In genomic region chr4:139209470-139210063, GRCh38 we compare ENCODE assay signal across 31 cellular contexts. TPM values are rescaled to one million over a fixed set of nuclear protein-coding genes. Genes with fewer than 3 reads are reported as not detected.
A peak's percentile ranks its signal among the peaks of the same experiment; 100 is the strongest.
DNase-seq lines count a peak whose midpoint lies in the region; ATAC-seq and TF ChIP-seq lines count a peak whose summit lies in the region.
"Had no signal": no experiment of that assay in that cellular context is flagged by ENCODE, and none has a peak within 500 bp of the region (broad histone marks: within the 10 kb centered on the region; RNA-seq: fewer than 3 reads in every experiment).

No MANE protein-coding gene starts in this region.

- peak overlapping the region; percentile 69 to 89 (median 82); a peak in 18 of 22 replicates for H3K9ac ChIP-seq in BLaER1 treated with 17β-estradiol and CSF1 and Interleukin-3, amounts not matched to agents 10 nM and 100 nM
- no peak overlapping the region for H3K9ac ChIP-seq in OCI-LY3 (ENCODE audit: low read length)

- H3K27ac ChIP-seq in BLaER1 treated with 17β-estradiol and CSF1 and Interleukin-3, amounts not matched to agents 10 nM and 100 nM = peak overlapping the region; percentile 92 to 100 (median 97)
- no peak overlapping the region for H3K27ac ChIP-seq in OCI-LY3 (ENCODE audit: low read length)
- H3K27ac ChIP-seq in ovary = no peak overlapping the region
- H3K27ac ChIP-seq in WERI-Rb-1 = no peak overlapping the region
- H3K27ac ChIP-seq: dorsolateral prefrontal cortex, esophagus muscularis mucosa, Peyer's patch, thoracic aorta had no signal

- no peak for TF ChIP-seq EP300 in ovary (IDR thresholded peaks at IDR 0.05)

- H4K20me1 ChIP-seq in BLaER1 treated with 17β-estradiol and CSF1 and Interleukin-3, amounts not matched to agents 10 nM and 100 nM = no peaks in the 10 kb centered on the region
- no peaks in the 10 kb centered on the region for H4K20me1 ChIP-seq in OCI-LY3 (ENCODE audit: insufficient read depth, low read length)

- TF ChIP-seq CTCF in OCI-LY3 (IDR thresholded peaks at IDR 0.05; ENCODE audit: low read depth, low read length) = no peak
- TF ChIP-seq CTCF in ovary (IDR thresholded peaks at IDR 0.05) = no peak
- no peak for TF ChIP-seq CTCF in WERI-Rb-1 (IDR thresholded peaks at IDR 0.05; ENCODE audit: low read depth, low read length)

- no peaks in the 10 kb centered on the region for H3K79me2 ChIP-seq in OCI-LY3 (ENCODE audit: low read length)

- no peak overlapping the region for H3K4me3 ChIP-seq in BLaER1 treated with 17β-estradiol and CSF1 and Interleukin-3, amounts not matched to agents 10 nM and 100 nM
- no peak overlapping the region for H3K4me3 ChIP-seq in OCI-LY3 (ENCODE audit: low read length)
- no peak overlapping the region for H3K4me3 ChIP-seq in ovary
- no peak overlapping the region for H3K4me3 ChIP-seq in WERI-Rb-1 (ENCODE audit: low read depth, low read length)
- H3K4me3 ChIP-seq: adrenal gland, dorsolateral prefrontal cortex, esophagus muscularis mucosa, Peyer's patch, thoracic aorta had no signal

- H3K9me3 ChIP-seq in BLaER1 treated with 17β-estradiol and CSF1 and Interleukin-3, amounts not matched to agents 10 nM and 100 nM (replicated peaks in 1 of 11) = peaks cover 0 to 6% (median 0%) of the 10 kb centered on the region in 11 experiments; a peak in 3 of 22 replicates
- H3K9me3 ChIP-seq in OCI-LY3 (ENCODE audit: insufficient read depth, low read length) (no peaks in the 10 kb centered on the region), ovary (no peaks in the 10 kb centered on the region), WERI-Rb-1 (ENCODE audit: severe bottlenecking) (no peaks in the 10 kb centered on the region)
- H3K9me3 ChIP-seq: adrenal gland, esophagus muscularis mucosa, Peyer's patch, thoracic aorta had no signal

- peaks cover 30 to 89% (median 61%) of the 10 kb centered on the region in 10 experiments for H3K4me1 ChIP-seq in BLaER1 treated with 17β-estradiol and CSF1 and Interleukin-3, amounts not matched to agents 10 nM and 100 nM
- H3K4me1 ChIP-seq in OCI-LY3 (ENCODE audit: low read length) (peaks cover 51% of the 10 kb centered on the region), ovary (ENCODE audit: insufficient read depth) (no peaks in the 10 kb centered on the region)
- H3K4me1 ChIP-seq: Peyer's patch had no signal

- peak overlapping the region in 10 of 11 experiments; percentile 47 to 79 (median 68); a peak in 19 of 22 replicates for H3K4me2 ChIP-seq in BLaER1 treated with 17β-estradiol and CSF1 and Interleukin-3, amounts not matched to agents 10 nM and 100 nM
- peak overlapping the region; percentile 3 for H3K4me2 ChIP-seq in OCI-LY3 (ENCODE audit: low read length)

- TF ChIP-seq POLR2A in ovary (IDR thresholded peaks at IDR 0.05) = no peak

- WGBS in ovary, 3 donors = 91 to 96% (median 95%) methylated on average over 3 of the region's 3 CpGs

- H3K27me3 ChIP-seq in BLaER1 treated with 17β-estradiol and CSF1 and Interleukin-3, amounts not matched to agents 10 nM and 100 nM = no peaks in the 10 kb centered on the region
- H3K27me3 ChIP-seq in OCI-LY3 (ENCODE audit: low read depth, low read length) = no peaks in the 10 kb centered on the region
- no peaks in the 10 kb centered on the region for H3K27me3 ChIP-seq in ovary
- no peaks in the 10 kb centered on the region for H3K27me3 ChIP-seq in WERI-Rb-1 (ENCODE audit: insufficient read depth, low read depth, severe bottlenecking)
- H3K27me3 ChIP-seq: adrenal gland, dorsolateral prefrontal cortex, esophagus muscularis mucosa, Peyer's patch had no signal

- H2AFZ ChIP-seq in OCI-LY3 (ENCODE audit: low read depth, low read length) = no peak overlapping the region

- ATAC-seq in GM18909 (IDR thresholded peaks at IDR 0.05; ENCODE audit: poor library complexity, unreplicated experiment) = peak; percentile 57
- peak; percentile 38 for ATAC-seq in HG03097 (IDR thresholded peaks at IDR 0.05; ENCODE audit: low FRiP score, unreplicated experiment)
- no peak for ATAC-seq in GM18873 (IDR thresholded peaks at IDR 0.05; ENCODE audit: low FRiP score, unreplicated experiment)
- ATAC-seq: activated CD8-positive, alpha-beta T cell treated with anti-CD3 and anti-CD28 coated beads, Interleukin-2, amount 10 ng/mL, durations not matched to agents 7 days and 5 days; right cardiac atrium had no signal

- intact Hi-C loops in ovary (cut with DNase I) = no loop called here

- H3K36me3 ChIP-seq in BLaER1 treated with 17β-estradiol and CSF1 and Interleukin-3, amounts not matched to agents 10 nM and 100 nM = no peaks in the 10 kb centered on the region
- H3K36me3 ChIP-seq in OCI-LY3 (replicated peaks; ENCODE audit: low read depth, low read length) (no peaks in the 10 kb centered on the region), ovary (no peaks in the 10 kb centered on the region), WERI-Rb-1 (no peaks in the 10 kb centered on the region)
- H3K36me3 ChIP-seq: adrenal gland, esophagus muscularis mucosa, Peyer's patch, thoracic aorta had no signal

- no peak for DNase-seq in ovary
- DNase-seq in WERI-Rb-1 = no peak
- no peak for DNase-seq in GOT3 (lab: John Stamatoyannopoulos, UW)
- DNase-seq: activated CD4-positive, alpha-beta T cell treated with anti-CD3 and anti-CD28 coated beads for 4 hours; activated CD8-positive, alpha-beta T cell treated with anti-CD3 and anti-CD28 coated beads, Interleukin-2, amount 10 ng/mL, durations not matched to agents 7 days and 5 days; activated naive CD4-positive, alpha-beta T cell treated with anti-CD3 and anti-CD28 coated beads, Interleukin-2, amount 10 ng/mL, durations not matched to agents 7 days and 5 days; CD8-positive, alpha-beta memory T cell; DMS 273 treated with DMSO at 0.1 percent for 48 hours; dorsolateral prefrontal cortex; foreskin fibroblast; HCEC 1CT; head of caudate nucleus; islet precursor cell; Karpas-422; NCI-H1436; NCI-H2081 treated with DMSO at 0.1 percent for 48 hours; NCI-H2227 treated with DMSO at 0.1 percent for 48 hours; NCI-H526 treated with DMSO at 0.1 percent for 48 hours; Peyer's patch; posterior cingulate gyrus; right cardiac atrium; SHP77 treated with DMSO at 0.1 percent for 48 hours; stimulated activated CD8-positive, alpha-beta memory T cell treated with anti-CD3 and anti-CD28 coated beads, Interleukin-4, amount 100 ng/mL, for 48 hours had no signal

RNA-seq across cellular contexts. Expression of gene ELF2, which starts 32.5 kb away (rescaled TPM):
- 10 to 100 TPM; 41.7 to 66.8 (median 53.0) TPM for total RNA-seq in ovary
- 10 to 100 TPM; 28.8 to 39.4 TPM for polyA plus RNA-seq in ovary

Comparison
In these comparisons a context has a peak if more than half of its experiments do, and no peak if none do; other contexts are left out.
1. H3K27ac ChIP-seq: peak in BLaER1 treated with 17β-estradiol and CSF1 and Interleukin-3, amounts not matched to agents 10 nM and 100 nM (11 of 11); none in OCI-LY3 (single experiment), ovary (0 of 2) and WERI-Rb-1 (single experiment).